ENCODE assay signal across 10 cellular contexts in genomic region chr20:7859371-7859802, GRCh38.
DNase-seq lines count a peak whose midpoint lies in the region; ATAC-seq, FAIRE-seq and TF ChIP-seq lines count a peak whose summit lies in the region.
"Had no signal": no experiment of that assay in that cellular context is flagged by ENCODE, and none has a peak within 500 bp of the region (broad histone marks: within the 10 kb centered on the region; RNA-seq: fewer than 3 reads in every experiment).

No MANE protein-coding gene starts in this region.

- no peak overlapping the region for H3K4me3 ChIP-seq in astrocyte of the cerebellum (ENCODE audit: low read depth, low read length)
- H3K4me3 ChIP-seq: SJSA1 had no signal

- DNase-seq in DMS53 treated with DMSO at 0.1 percent for 48 hours (lab: John Stamatoyannopoulos, UW; ENCODE audit: unreplicated experiment) (peak; percentile 76), NCI-H345 treated with DMSO at 0.1 percent for 48 hours (lab: John Stamatoyannopoulos, UW; ENCODE audit: unreplicated experiment) (peak; percentile 40), astrocyte of the cerebellum (ENCODE audit: low read depth) (peak; percentile 57), KG1 (lab: John Stamatoyannopoulos, UW) (no peak)
- no peak for DNase-seq in stimulated activated naive CD8-positive, alpha-beta T cell treated with anti-CD3 and anti-CD28 coated beads, Interleukin-15, Interleukin-2, amounts not matched to agents 100 U/mL and 50 U/mL, for 24 hours
- DNase-seq: naive B cell had no signal

- in situ Hi-C loops in astrocyte of the cerebellum (cut with HindIII; ENCODE audit: low sequenced_read_pairs): no loop called here

- peak; percentile 52 for ATAC-seq in HG02798 (IDR thresholded peaks at IDR 0.05; ENCODE audit: poor library complexity, unreplicated experiment)
- ATAC-seq in stimulated activated naive CD8-positive, alpha-beta T cell treated with anti-CD3 and anti-CD28 coated beads, Interleukin-15, Interleukin-2, amounts not matched to agents 100 U/mL and 50 U/mL, for 24 hours: no peak
- ATAC-seq in HG03342 (IDR thresholded peaks at IDR 0.05; ENCODE audit: unreplicated experiment): no peak

- peak; percentile 68 for TF ChIP-seq CTCF in astrocyte of the cerebellum (IDR thresholded peaks at IDR 0.05; ENCODE audit: low read depth, low read length, missing control alignments)

- peak; percentile 79 for FAIRE-seq in islet of Langerhans (lab: Jason Lieb, UNC)

Comparison
In these comparisons a context has a peak if more than half of its experiments do, and no peak if none do; other contexts are left out.
1. DNase-seq: peak in DMS53 treated with DMSO at 0.1 percent for 48 hours (single experiment), NCI-H345 treated with DMSO at 0.1 percent for 48 hours (single experiment) and astrocyte of the cerebellum (single experiment); none in KG1 (single experiment) and stimulated activated naive CD8-positive, alpha-beta T cell treated with anti-CD3 and anti-CD28 coated beads, Interleukin-15, Interleukin-2, amounts not matched to agents 100 U/mL and 50 U/mL, for 24 hours (single experiment).